ENCODE assay signal across 15 cellular contexts in genomic region chr18:62729487-62730386, GRCh38. TPM values are rescaled to one million over a fixed set of nuclear protein-coding genes. Genes with fewer than 3 reads are reported as not detected.
DNase-seq lines count a peak whose midpoint lies in the region; ATAC-seq, FAIRE-seq and TF ChIP-seq lines count a peak whose summit lies in the region.
"Had no signal": no experiment of that assay in that cellular context is flagged by ENCODE, and none has a peak within 500 bp of the region (broad histone marks: within the 10 kb centered on the region; RNA-seq: fewer than 3 reads in every experiment).

No MANE protein-coding gene starts in this region.

- H3K4me2 ChIP-seq in GM12878 (ENCODE audit: control insufficient read depth, insufficient read depth), result peak overlapping the region; percentile 94

- no peak for TF ChIP-seq EP300 in GM12878 (IDR thresholded peaks at IDR 0.05; ENCODE audit: borderline replicate concordance in 1 of 2, control insufficient read depth in 1 of 2, low read depth in 2 of 2, low read length in 2 of 2)

- H3K4me1 Mint-ChIP-seq in stimulated activated naive CD8-positive, alpha-beta T cell treated with anti-CD3 and anti-CD28 coated beads, Interleukin-15, amount 100 ng/mL, for 72 hours, result peaks cover 2% of the 10 kb centered on the region

- RAD21 ChIA-PET in GM12878 (lab: Charles Lee; ENCODE audit: unreplicated experiment), result no interaction called here

- H3K27me3 ChIP-seq in GM12878 (replicated peaks in 1 of 2; ENCODE audit: control insufficient read depth in 2 of 2, insufficient read depth in 2 of 2, low read length in 1 of 2) (no peaks in the 10 kb centered on the region), thyroid gland (no peaks in the 10 kb centered on the region)
- H3K27me3 ChIP-seq: colonic mucosa had no signal

- no TSS peak for BruUV-seq in GM12878 (replicated peaks; lab: Mats Ljungman, UMichigan)

- H4K20me1 ChIP-seq in GM12878 (ENCODE audit: control insufficient read depth, insufficient read depth), result no peaks in the 10 kb centered on the region

- H3K27ac Mint-ChIP-seq in stimulated activated naive CD8-positive, alpha-beta T cell treated with anti-CD3 and anti-CD28 coated beads, Interleukin-15, amount 100 ng/mL, for 72 hours, result no peak overlapping the region
- H3K27ac Mint-ChIP-seq: activated CD8-positive, alpha-beta T cell treated with anti-CD3 and anti-CD28 coated beads for 36 hours; activated naive CD8-positive, alpha-beta T cell; CD8-positive, alpha-beta T cell had no signal

- H3K9me3 Mint-ChIP-seq in stimulated activated naive CD8-positive, alpha-beta T cell treated with anti-CD3 and anti-CD28 coated beads, Interleukin-15, amount 100 ng/mL, for 72 hours, result peaks cover 6 to 17% of the 10 kb centered on the region in 2 donors

- H3K27ac ChIP-seq in GM12878 (ENCODE audit: control insufficient read depth, insufficient read depth) (no peak overlapping the region), thyroid gland (no peak overlapping the region)
- H3K27ac ChIP-seq: colonic mucosa, left ventricle myocardium inferior had no signal

- no peaks in the 10 kb centered on the region for H3K27me3 Mint-ChIP-seq in stimulated activated naive CD8-positive, alpha-beta T cell treated with anti-CD3 and anti-CD28 coated beads, Interleukin-15, amount 100 ng/mL, for 72 hours
- H3K27me3 Mint-ChIP-seq: activated CD8-positive, alpha-beta T cell treated with anti-CD3 and anti-CD28 coated beads for 36 hours; activated naive CD8-positive, alpha-beta T cell had no signal

- no peak for DNase-seq in GM12878 (ENCODE audit: low read depth, low spot score)
- DNase-seq in thyroid gland, result no peak
- no peak for DNase-seq in NCI-H2171 (lab: John Stamatoyannopoulos, UW)
- no peak for DNase-seq in stimulated activated naive CD8-positive, alpha-beta T cell treated with anti-CD3 and anti-CD28 coated beads, Interleukin-15, amount 100 ng/mL, for 72 hours
- no peak for DNase-seq in hippocampal formation (lab: John Stamatoyannopoulos, UW)
- DNase-seq: activated CD8-positive, alpha-beta T cell treated with anti-CD3 and anti-CD28 coated beads for 36 hours; CD8-positive, alpha-beta T cell; colonic mucosa; left ventricle myocardium inferior; NK-92 treated with Interleukin-12 subunit alpha and Interleukin-12 subunit beta, amount 100 ng/mL, for 24 hours had no signal

- H3K4me3 ChIP-seq in GM12878 (peak overlapping the region; percentile 29; the same call in 1 of the 2 replicates), thyroid gland (replicated peaks in 1 of 3) (no peak overlapping the region)
- H3K4me3 ChIP-seq: colonic mucosa, left ventricle myocardium inferior had no signal

- POLR2A ChIA-PET in GM12878 (lab: Charles Lee), result no interaction called here

- 19% methylated on average over 13 of the region's 13 CpGs for WGBS in GM12878 (ENCODE audit: insufficient coverage, insufficient replicate concordance, low lambda C conversion rate, missing lambda C conversion rate)
- WGBS in thyroid gland, 2 donors, result 95% methylated on average over 13 of the region's 13 CpGs

- H3K36me3 ChIP-seq in GM12878 (ENCODE audit: control insufficient read depth in 2 of 2, insufficient read depth in 2 of 2, low read length in 1 of 2) (no peaks in the 10 kb centered on the region), thyroid gland (no peaks in the 10 kb centered on the region)
- H3K36me3 ChIP-seq: colonic mucosa, left ventricle myocardium inferior had no signal

- peaks cover 7% of the 10 kb centered on the region; the same call in 2 of the 3 replicates for H3K9me3 ChIP-seq in GM12878 (replicated peaks; ENCODE audit: control insufficient read depth, insufficient read depth, low read length)
- no peaks in the 10 kb centered on the region for H3K9me3 ChIP-seq in thyroid gland
- H3K9me3 ChIP-seq: colonic mucosa had no signal

- CTCF ChIA-PET in GM12878 (lab: Yijun Ruan, JAX), result interaction anchor here (1.7 kb wide), 1 partner anchor 228 kb away, joined by 5 read pairs; no protein-coding TSS in a partner anchor

- ATAC-seq in GM18519 (IDR thresholded peaks at IDR 0.05; ENCODE audit: low FRiP score, unreplicated experiment), result peak; percentile 79
- ATAC-seq in GM21528 (IDR thresholded peaks at IDR 0.05; ENCODE audit: low FRiP score, unreplicated experiment), result peak; percentile 90
- peak; percentile 70 for ATAC-seq in HG03103 (IDR thresholded peaks at IDR 0.05; ENCODE audit: low read depth, unreplicated experiment)
- ATAC-seq in GM12878, result peak; percentile 88
- no peak for ATAC-seq in stimulated activated naive CD8-positive, alpha-beta T cell treated with anti-CD3 and anti-CD28 coated beads, Interleukin-15, amount 100 ng/mL, for 72 hours
- ATAC-seq: activated CD8-positive, alpha-beta T cell treated with anti-CD3 and anti-CD28 coated beads for 36 hours; CD8-positive, alpha-beta T cell had no signal

- in situ Hi-C loops in GM12878 (cut with MboI), result no loop called here

- H2AFZ ChIP-seq in GM12878 (ENCODE audit: control insufficient read depth, low read depth, low read length), result peak overlapping the region; percentile 46

- SMC1A ChIA-PET in GM12878 (lab: Charles Lee; ENCODE audit: uncharacterized antibody, unreplicated experiment), result interaction anchor here (1.8 kb wide), 1 partner anchor 14 kb away, joined by 4 read pairs; the partner anchor contains the start of gene PHLPP1

- H3K9ac ChIP-seq in GM12878 (ENCODE audit: control insufficient read depth, insufficient read depth, low read length), result no peak overlapping the region

- no peak for FAIRE-seq in GM12878 (lab: Jason Lieb, UNC)
- FAIRE-seq: frontal cortex had no signal

- H3K4me1 ChIP-seq in GM12878 (ENCODE audit: control insufficient read depth, insufficient read depth, low read length) (peaks cover 12% of the 10 kb centered on the region), thyroid gland (peaks cover 0 to 7% of the 10 kb centered on the region in 2 donors)
- H3K4me1 ChIP-seq: colonic mucosa had no signal

- intact Hi-C loops in GM12878 (cut with micrococcal nuclease; ENCODE audit: unreplicated experiment) (no loop called here), thyroid gland (cut with DNase I) (no loop called here)

- no peak overlapping the region for H3K4me3 Mint-ChIP-seq in stimulated activated naive CD8-positive, alpha-beta T cell treated with anti-CD3 and anti-CD28 coated beads, Interleukin-15, amount 100 ng/mL, for 72 hours
- H3K4me3 Mint-ChIP-seq: activated CD8-positive, alpha-beta T cell treated with anti-CD3 and anti-CD28 coated beads for 36 hours; activated naive CD8-positive, alpha-beta T cell; CD8-positive, alpha-beta T cell had no signal

- peaks cover 5% of the 10 kb centered on the region for H3K79me2 ChIP-seq in GM12878 (ENCODE audit: control insufficient read depth, insufficient read depth, low read length)

- TF ChIP-seq RAD21 in GM12878 (IDR thresholded peaks at IDR 0.05; ENCODE audit: insufficient read depth, low read depth, low read length), result no peak

- no peak for TF ChIP-seq POLR2A in GM12878 (IDR thresholded peaks at IDR 0.05; ENCODE audit: low read depth, low read length)
- TF ChIP-seq POLR2A in thyroid gland (IDR thresholded peaks at IDR 0.05), result no peak

- TF ChIP-seq CTCF in GM12878 (IDR thresholded peaks at IDR 0.05 in 2 of 3, conservative IDR thresholded peaks at IDR 0.05 in 1 of 3; ENCODE audit: control insufficient read depth in 2 of 3, extremely low read depth in 1 of 3, insufficient read depth in 1 of 3, low read depth in 3 of 3, low read length in 3 of 3), result no peak
- TF ChIP-seq CTCF in thyroid gland (IDR thresholded peaks at IDR 0.05), result no peak

TF ChIP-seq in GM12878, 131 proteins besides CTCF, POLR2A, EP300 and RAD21 (continues in another document):
- TF ChIP-seq TARDBP (IDR thresholded peaks at IDR 0.05; ENCODE audit: borderline replicate concordance) (no peak), KLF5 (IDR thresholded peaks at IDR 0.05; ENCODE audit: partially characterized antibody) (no peak), TAF1 (IDR thresholded peaks at IDR 0.05; ENCODE audit: borderline replicate concordance, low read depth, low read length) (no peak), KDM1A (IDR thresholded peaks at IDR 0.05; ENCODE audit: borderline replicate concordance) (no peak), ASH2L (IDR thresholded peaks at IDR 0.05; ENCODE audit: borderline replicate concordance, low read depth) (no peak), BACH1 (IDR thresholded peaks at IDR 0.05; ENCODE audit: borderline replicate concordance) (no peak), BCL11A (IDR thresholded peaks at IDR 0.05; ENCODE audit: low read depth, low read length) (no peak), POU2F2 (IDR thresholded peaks at IDR 0.05; ENCODE audit: borderline replicate concordance, low read depth, low read length) (no peak), MEF2B (IDR thresholded peaks at IDR 0.05; ENCODE audit: partially characterized antibody, poor library complexity, severe bottlenecking) (peak; percentile 27)

RNA-seq across cellular contexts. Expression of gene PHLPP1, which starts 14.4 kb away (rescaled TPM):
- 15.6 and 19.1 TPM in 2 replicates for total RNA-seq in GM12878 (2013; cell fraction: nucleolus; rRNA removed)
- total RNA-seq in GM12878 (2014; rRNA removed) (3.5 and 3.9 TPM in 2 replicates), GM12878 (2014; rRNA removed; fragmentation: Illumina TruSeq; extraction: Trizol) (3.0 and 3.4 TPM in 2 replicates), GM12878 (2021) (4.8 and 7.0 TPM in 2 replicates), thyroid gland (10 to 100 TPM; 14.6 to 22.7 (median 20.4) TPM)
- 2.5 TPM for polyA plus RNA-seq in GM12878 (2011; ENCODE audit: low read depth)
- polyA plus RNA-seq in GM12878 (2011; rRNA removed) (0.35 and 0.58 TPM in 2 replicates), GM12878 (2014; fragmentation: Illumina TruSeq; extraction: Trizol) (4.7 and 6.2 TPM in 2 replicates), GM12878 (2014; fragmentation: Nextera tagmentation; extraction: Ambion mirVana) (under 1 TPM; 0.42 to 0.53 TPM), GM12878 (2014; rRNA removed) (1.9 and 3.0 TPM in 2 replicates), GM12878 (2016; fragmentation: Nextera tagmentation; extraction: Ambion mirVana) (under 1 TPM; 0.42 to 0.82 TPM)
- 0.38 and 0.66 TPM in 2 replicates for polyA plus RNA-seq in GM12878 (2011; cell fraction: cytosol; rRNA removed)
- polyA plus RNA-seq in GM12878 (2011; cell fraction: nucleus; rRNA removed), result 0.54 and 0.55 TPM in 2 replicates
- polyA plus RNA-seq in GM12878 (2012), result 4.0 and 4.2 TPM in 2 replicates
- 1.9 and 2.9 TPM in 2 replicates for polyA minus RNA-seq in GM12878 (2011; rRNA and poly(A)+ RNA removed)
- polyA minus RNA-seq in GM12878 (2011; cell fraction: cytosol; rRNA and poly(A)+ RNA removed), result 0.52 and 3.1 TPM in 2 replicates
- polyA minus RNA-seq in GM12878 (2011; cell fraction: nucleus; rRNA and poly(A)+ RNA removed), result 1.8 and 2.5 TPM in 2 replicates
